Comparison of ENCODE assay signal across 1 cellular context in the genomic region with DNA sequence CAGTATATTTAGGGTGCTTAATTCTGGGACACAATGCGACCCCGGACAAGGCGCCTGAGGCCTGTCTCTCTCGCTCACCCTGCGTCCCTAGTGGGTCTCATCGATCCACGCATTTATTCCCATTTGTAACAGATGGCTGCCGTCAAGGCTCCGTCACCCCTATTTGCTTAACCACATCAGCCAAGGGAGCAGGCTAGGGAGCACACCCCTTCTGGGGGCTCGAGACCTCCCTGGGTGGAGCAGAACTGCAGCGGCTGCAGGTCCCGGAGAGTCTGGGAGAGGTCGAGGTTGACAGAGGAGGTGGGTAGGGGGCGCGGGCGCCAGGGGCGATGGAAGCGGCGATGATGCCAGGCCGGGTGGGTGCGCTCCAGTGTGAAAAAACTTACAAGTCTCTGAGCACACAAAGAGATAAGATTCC.
TF ChIP-seq lines count a peak whose summit lies in the region.

No MANE protein-coding gene starts in this region.

TF ChIP-seq in neural cell, 6 proteins besides CTCF, POLR2A, EP300 and RAD21 (continued from another document):
- TF ChIP-seq POLR2AphosphoS5 (IDR thresholded peaks at IDR 0.05): no peak
